ENCODE assay signal across 24 cellular contexts in genomic region chr5:103327451-103327850, GRCh38.
"Had no signal": no experiment of that assay in that cellular context is flagged by ENCODE, and none has a peak within 500 bp of the region (broad histone marks: within the 10 kb centered on the region; RNA-seq: fewer than 3 reads in every experiment).

No MANE protein-coding gene starts in this region.

- ATAC-seq: naive thymus-derived CD4-positive, alpha-beta T cell; natural killer cell treated with Interleukin-12 subunit alpha and Interleukin-12 subunit beta and Interleukin-15 and Interleukin-18, amount 100 ng/mL, for 72 hours; right lobe of liver; stimulated activated naive B cell treated with anti-CD40 and anti-IgM and Interleukin-4, amounts not matched to agents 10 μg/mL and 1 μg/mL and 100 μg/mL, for 72 hours; stimulated activated naive CD8-positive, alpha-beta T cell treated with anti-CD3 and anti-CD28 coated beads, Interleukin-15, Interleukin-2, amounts not matched to agents 100 U/mL and 50 U/mL, for 24 hours; upper lobe of right lung had no signal

- H3K4me3 ChIP-seq: hepatocyte, left ventricle myocardium inferior, lung, mucosa of descending colon, ovary, right atrium auricular region, right lobe of liver, stomach, testis, thyroid gland, transverse colon, upper lobe of right lung had no signal

- H3K36me3 ChIP-seq: left ventricle myocardium inferior, ovary, right atrium auricular region, right lobe of liver, stomach, thyroid gland, transverse colon, upper lobe of right lung had no signal

- H3K27me3 ChIP-seq: hepatocyte, ovary, right atrium auricular region, right lobe of liver, stomach, testis, thyroid gland, transverse colon, upper lobe of right lung had no signal

- FAIRE-seq: urothelium cell line had no signal

- H3K4me1 Mint-ChIP-seq: naive thymus-derived CD4-positive, alpha-beta T cell; stimulated activated naive B cell treated with anti-CD40 and anti-IgM and Interleukin-4, amounts not matched to agents 10 μg/mL and 1 μg/mL and 100 μg/mL, for 72 hours had no signal

- H3K27ac ChIP-seq: hepatocyte, left ventricle myocardium inferior, ovary, right atrium auricular region, right lobe of liver, stomach, testis, thyroid gland, transverse colon, upper lobe of right lung had no signal

- H3K27me3 Mint-ChIP-seq: progenitor cell of endocrine pancreas had no signal

- H3K27ac Mint-ChIP-seq: naive thymus-derived CD4-positive, alpha-beta T cell; natural killer cell treated with Interleukin-12 subunit alpha and Interleukin-12 subunit beta and Interleukin-15 and Interleukin-18, amount 100 ng/mL, for 72 hours; progenitor cell of endocrine pancreas; stimulated activated naive B cell treated with anti-CD40 and anti-IgM and Interleukin-4, amounts not matched to agents 10 μg/mL and 1 μg/mL and 100 μg/mL, for 72 hours had no signal

- H3K4me1 ChIP-seq: left ventricle myocardium inferior, right atrium auricular region, right lobe of liver, stomach, testis, thyroid gland, transverse colon, upper lobe of right lung had no signal

- H3K9me3 Mint-ChIP-seq: naive thymus-derived CD4-positive, alpha-beta T cell; natural killer cell treated with Interleukin-12 subunit alpha and Interleukin-12 subunit beta and Interleukin-15 and Interleukin-18, amount 100 ng/mL, for 72 hours; stimulated activated naive B cell treated with anti-CD40 and anti-IgM and Interleukin-4, amounts not matched to agents 10 μg/mL and 1 μg/mL and 100 μg/mL, for 72 hours had no signal

- H3K4me2 ChIP-seq: hepatocyte had no signal

- H3K4me3 Mint-ChIP-seq: naive thymus-derived CD4-positive, alpha-beta T cell; natural killer cell treated with Interleukin-12 subunit alpha and Interleukin-12 subunit beta and Interleukin-15 and Interleukin-18, amount 100 ng/mL, for 72 hours; stimulated activated naive B cell treated with anti-CD40 and anti-IgM and Interleukin-4, amounts not matched to agents 10 μg/mL and 1 μg/mL and 100 μg/mL, for 72 hours had no signal

- H3K79me2 ChIP-seq: hepatocyte had no signal

- H2AFZ ChIP-seq: hepatocyte had no signal

- H3K9me3 ChIP-seq: left ventricle myocardium inferior, mucosa of descending colon, ovary, right atrium auricular region, right lobe of liver, stomach, testis, thyroid gland, transverse colon, upper lobe of right lung had no signal

- H3K36me3 Mint-ChIP-seq: naive thymus-derived CD4-positive, alpha-beta T cell; natural killer cell treated with Interleukin-12 subunit alpha and Interleukin-12 subunit beta and Interleukin-15 and Interleukin-18, amount 100 ng/mL, for 72 hours; stimulated activated naive B cell treated with anti-CD40 and anti-IgM and Interleukin-4, amounts not matched to agents 10 μg/mL and 1 μg/mL and 100 μg/mL, for 72 hours had no signal

- DNase-seq: islet precursor cell; left ventricle myocardium inferior; midbrain; mucosa of descending colon; naive thymus-derived CD4-positive, alpha-beta T cell; ovary; right lobe of liver; stimulated activated CD4-positive, alpha-beta T cell treated with anti-CD3 and anti-CD28 coated beads, Interleukin-12 subunit alpha, Interleukin-12 subunit beta, amount 100 ng/mL, for 4 hours; stimulated activated CD4-positive, alpha-beta T cell treated with anti-CD3 and anti-CD28 coated beads, Interleukin-15, amount 100 ng/mL, for 24 hours; stimulated activated CD4-positive, alpha-beta T cell treated with anti-CD3 and anti-CD28 coated beads, Interleukin-2, amount 100 ng/mL, for 24 hours; stimulated activated CD4-positive, alpha-beta T cell treated with anti-CD3 and anti-CD28 coated beads, Interleukin-4, amount 100 ng/mL, for 1 hour; stimulated activated naive B cell treated with anti-CD40 and anti-IgM and Interleukin-4, amounts not matched to agents 10 μg/mL and 1 μg/mL and 100 μg/mL, for 72 hours; stimulated activated naive CD8-positive, alpha-beta T cell treated with anti-CD3 and anti-CD28 coated beads, Interleukin-15, Interleukin-2, amounts not matched to agents 100 U/mL and 50 U/mL, for 24 hours; stomach; testis; thyroid gland; transverse colon; upper lobe of right lung had no signal
